ENCODE assay signal across 1 cellular context in the genomic region with DNA sequence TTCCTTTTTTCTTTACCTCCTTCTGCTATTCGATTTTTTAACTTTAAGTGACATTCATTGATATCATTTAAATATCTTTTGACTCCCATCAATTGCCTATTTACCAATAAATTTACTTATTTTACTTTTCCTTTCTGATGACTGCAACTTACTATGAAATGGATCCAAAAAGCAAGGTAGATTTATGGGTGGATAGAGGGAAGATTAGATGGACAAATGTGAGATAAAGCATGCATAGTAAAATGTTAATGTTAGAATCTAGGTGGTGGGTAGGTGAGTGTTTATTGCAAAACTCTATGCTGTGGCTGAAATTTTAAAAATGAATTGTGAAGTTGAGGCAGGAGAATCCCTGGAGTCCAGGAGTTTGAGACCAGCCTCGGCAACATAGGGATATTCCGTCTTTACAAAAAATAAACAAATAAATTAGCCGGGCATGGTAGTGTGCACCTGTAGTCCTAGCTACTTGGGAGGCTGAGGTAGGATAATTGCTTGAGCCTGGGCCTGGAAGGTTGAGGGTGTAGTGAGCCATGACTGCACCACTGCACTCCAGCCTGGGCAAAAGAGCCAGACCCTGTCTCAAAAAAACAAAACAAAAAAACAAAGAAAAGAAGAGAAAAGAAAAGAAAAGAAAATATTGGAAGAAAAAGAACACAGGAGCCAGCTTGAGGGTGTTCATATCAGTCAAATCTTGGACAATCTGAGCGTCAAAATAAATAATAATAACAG.
TF ChIP-seq lines count a peak whose summit lies in the region.

No MANE protein-coding gene starts in this region.

TF ChIP-seq in K562, 482 proteins besides CTCF, POLR2A, EP300 and RAD21 (continued from another document and continues in another):
- TF ChIP-seq, protein P1, sequence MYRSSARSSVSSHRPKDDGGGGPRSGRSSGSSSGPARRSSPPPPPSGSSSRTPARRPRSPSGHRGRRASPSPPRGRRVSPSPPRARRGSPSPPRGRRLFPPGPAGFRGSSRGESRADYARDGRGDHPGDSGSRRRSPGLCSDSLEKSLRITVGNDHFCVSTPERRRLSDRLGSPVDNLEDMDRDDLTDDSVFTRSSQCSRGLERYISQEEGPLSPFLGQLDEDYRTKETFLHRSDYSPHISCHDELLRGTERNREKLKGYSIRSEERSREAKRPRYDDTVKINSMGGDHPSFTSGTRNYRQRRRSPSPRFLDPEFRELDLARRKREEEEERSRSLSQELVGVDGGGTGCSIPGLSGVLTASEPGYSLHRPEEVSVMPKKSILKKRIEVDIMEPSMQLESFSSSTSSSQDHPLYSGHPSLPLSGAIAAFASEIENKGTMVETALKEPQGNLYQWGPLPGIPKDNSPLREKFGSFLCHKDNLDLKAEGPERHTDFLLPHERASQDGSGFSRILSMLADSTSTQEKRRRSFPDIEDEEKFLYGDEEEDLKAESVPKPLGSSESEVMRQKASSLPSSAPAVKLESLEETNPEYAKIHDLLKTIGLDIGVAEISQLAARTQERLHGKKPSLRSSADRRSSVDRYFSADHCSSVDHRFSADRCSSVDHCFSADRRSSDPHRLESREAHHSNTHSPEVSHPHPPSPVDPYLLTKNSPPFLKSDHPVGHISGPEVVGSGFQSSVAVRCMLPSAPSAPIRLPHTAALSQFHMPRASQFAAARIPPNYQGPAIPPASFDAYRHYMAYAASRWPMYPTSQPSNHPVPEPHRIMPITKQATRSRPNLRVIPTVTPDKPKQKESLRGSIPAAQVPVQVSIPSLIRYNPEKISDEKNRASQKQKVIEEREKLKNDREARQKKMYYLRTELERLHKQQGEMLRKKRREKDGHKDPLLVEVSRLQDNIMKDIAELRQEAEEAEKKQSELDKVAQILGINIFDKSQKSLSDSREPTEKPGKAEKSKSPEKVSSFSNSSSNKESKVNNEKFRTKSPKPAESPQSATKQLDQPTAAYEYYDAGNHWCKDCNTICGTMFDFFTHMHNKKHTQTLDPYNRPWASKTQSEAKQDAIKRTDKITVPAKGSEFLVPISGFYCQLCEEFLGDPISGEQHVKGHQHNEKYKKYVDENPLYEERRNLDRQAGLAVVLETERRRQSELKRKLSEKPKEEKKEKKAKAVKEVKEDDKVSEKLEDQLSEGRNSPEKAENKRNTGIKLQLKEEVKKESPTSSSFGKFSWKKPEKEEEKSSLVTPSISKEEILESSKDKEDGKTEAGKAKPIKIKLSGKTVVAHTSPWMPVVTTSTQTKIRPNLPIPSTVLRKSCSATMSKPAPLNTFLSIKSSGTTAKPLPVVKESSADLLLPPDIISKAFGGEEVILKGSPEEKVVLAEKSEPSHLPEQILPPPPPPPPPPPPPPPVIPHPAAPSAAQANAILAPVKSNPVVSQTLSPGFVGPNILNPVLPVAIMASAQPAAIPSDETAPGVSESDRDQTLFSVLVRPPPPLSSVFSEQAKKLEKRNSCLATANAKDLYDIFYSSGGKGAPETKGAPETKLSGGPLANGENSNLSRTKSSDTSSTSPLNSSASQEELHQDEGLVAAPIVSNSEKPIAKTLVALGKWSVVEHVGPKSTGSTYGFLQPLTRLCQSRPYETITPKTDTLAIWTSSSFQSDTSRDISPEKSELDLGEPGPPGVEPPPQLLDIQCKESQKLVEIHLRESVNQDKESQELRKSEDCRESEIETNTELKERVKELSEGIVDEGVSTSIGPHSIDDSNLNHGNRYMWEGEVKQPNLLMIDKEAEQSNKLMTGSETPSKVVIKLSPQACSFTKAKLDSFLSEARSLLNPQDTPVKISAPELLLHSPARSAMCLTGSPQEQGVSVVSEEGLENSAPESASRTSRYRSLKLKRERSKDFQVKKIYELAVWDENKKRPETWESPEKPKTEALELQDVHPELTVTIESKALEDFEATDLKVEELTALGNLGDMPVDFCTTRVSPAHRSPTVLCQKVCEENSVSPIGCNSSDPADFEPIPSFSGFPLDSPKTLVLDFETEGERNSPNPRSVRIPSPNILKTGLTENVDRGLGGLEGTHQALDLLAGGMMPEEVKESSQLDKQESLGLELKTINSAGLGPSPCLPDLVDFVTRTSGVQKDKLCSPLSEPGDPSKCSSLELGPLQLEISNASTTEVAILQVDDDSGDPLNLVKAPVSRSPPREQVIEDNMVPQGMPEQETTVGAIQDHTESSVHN (IDR thresholded peaks at IDR 0.05; ENCODE audit: borderline replicate concordance in 1 of 2, low read depth in 1 of 2), result 0 out of 4 replicates have a peak, but pooled peaks of 1 of the 2 experiments have one; percentile 58
- TF ChIP-seq, protein P2, sequence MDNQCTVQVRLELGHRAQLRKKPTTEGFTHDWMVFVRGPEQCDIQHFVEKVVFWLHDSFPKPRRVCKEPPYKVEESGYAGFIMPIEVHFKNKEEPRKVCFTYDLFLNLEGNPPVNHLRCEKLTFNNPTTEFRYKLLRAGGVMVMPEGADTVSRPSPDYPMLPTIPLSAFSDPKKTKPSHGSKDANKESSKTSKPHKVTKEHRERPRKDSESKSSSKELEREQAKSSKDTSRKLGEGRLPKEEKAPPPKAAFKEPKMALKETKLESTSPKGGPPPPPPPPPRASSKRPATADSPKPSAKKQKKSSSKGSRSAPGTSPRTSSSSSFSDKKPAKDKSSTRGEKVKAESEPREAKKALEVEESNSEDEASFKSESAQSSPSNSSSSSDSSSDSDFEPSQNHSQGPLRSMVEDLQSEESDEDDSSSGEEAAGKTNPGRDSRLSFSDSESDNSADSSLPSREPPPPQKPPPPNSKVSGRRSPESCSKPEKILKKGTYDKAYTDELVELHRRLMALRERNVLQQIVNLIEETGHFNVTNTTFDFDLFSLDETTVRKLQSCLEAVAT (IDR thresholded peaks at IDR 0.05), result 0 out of 4 replicates have a peak, but pooled peaks have one; percentile 21 to 23
- 0 out of 2 replicates have a peak, but pooled peaks have one; percentile 50 for TF ChIP-seq ZFPM2 (CRISPR knock-in tag; IDR thresholded peaks at IDR 0.05)
- TF ChIP-seq KDM4B (IDR thresholded peaks at IDR 0.05; ENCODE audit: borderline replicate concordance in 2 of 2, low read depth in 1 of 2), result no peak
- 0 out of 2 replicates have a peak, but pooled peaks have one; percentile 38 for TF ChIP-seq ZNF311 (CRISPR knock-in tag; IDR thresholded peaks at IDR 0.05)
- TF ChIP-seq SRSF3 (IDR thresholded peaks at IDR 0.05; ENCODE audit: insufficient read depth, low read length), result no peak
- peak; percentile 81 for TF ChIP-seq NFRKB (IDR thresholded peaks at IDR 0.05; ENCODE audit: low read depth)
- TF ChIP-seq TEAD4 (IDR thresholded peaks at IDR 0.05; ENCODE audit: low read length), result no peak
- TF ChIP-seq TEAD4 (CRISPR knock-in tag; IDR thresholded peaks at IDR 0.05; ENCODE audit: borderline replicate concordance), result no peak
- peak; percentile 19; the same call in 1 of the 2 replicates for TF ChIP-seq FOXJ2 (tag; IDR thresholded peaks at IDR 0.05)
- TF ChIP-seq, protein P3, sequence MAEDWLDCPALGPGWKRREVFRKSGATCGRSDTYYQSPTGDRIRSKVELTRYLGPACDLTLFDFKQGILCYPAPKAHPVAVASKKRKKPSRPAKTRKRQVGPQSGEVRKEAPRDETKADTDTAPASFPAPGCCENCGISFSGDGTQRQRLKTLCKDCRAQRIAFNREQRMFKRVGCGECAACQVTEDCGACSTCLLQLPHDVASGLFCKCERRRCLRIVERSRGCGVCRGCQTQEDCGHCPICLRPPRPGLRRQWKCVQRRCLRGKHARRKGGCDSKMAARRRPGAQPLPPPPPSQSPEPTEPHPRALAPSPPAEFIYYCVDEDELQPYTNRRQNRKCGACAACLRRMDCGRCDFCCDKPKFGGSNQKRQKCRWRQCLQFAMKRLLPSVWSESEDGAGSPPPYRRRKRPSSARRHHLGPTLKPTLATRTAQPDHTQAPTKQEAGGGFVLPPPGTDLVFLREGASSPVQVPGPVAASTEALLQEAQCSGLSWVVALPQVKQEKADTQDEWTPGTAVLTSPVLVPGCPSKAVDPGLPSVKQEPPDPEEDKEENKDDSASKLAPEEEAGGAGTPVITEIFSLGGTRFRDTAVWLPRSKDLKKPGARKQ (CRISPR knock-in tag; IDR thresholded peaks at IDR 0.05), result no peak
- TF ChIP-seq ZNF232 (CRISPR knock-in tag; IDR thresholded peaks at IDR 0.05), result no peak
- TF ChIP-seq RBM39 (optimal IDR thresholded peaks at IDR 0.05; ENCODE audit: low read depth, low read length), result no peak
- peak; percentile 47; the same call in 1 of the 2 replicates for TF ChIP-seq SMARCE1 (IDR thresholded peaks at IDR 0.05)
- no peak for TF ChIP-seq JUNB (CRISPR knock-in tag; conservative IDR thresholded peaks at IDR 0.05)
- TF ChIP-seq, protein P4, sequence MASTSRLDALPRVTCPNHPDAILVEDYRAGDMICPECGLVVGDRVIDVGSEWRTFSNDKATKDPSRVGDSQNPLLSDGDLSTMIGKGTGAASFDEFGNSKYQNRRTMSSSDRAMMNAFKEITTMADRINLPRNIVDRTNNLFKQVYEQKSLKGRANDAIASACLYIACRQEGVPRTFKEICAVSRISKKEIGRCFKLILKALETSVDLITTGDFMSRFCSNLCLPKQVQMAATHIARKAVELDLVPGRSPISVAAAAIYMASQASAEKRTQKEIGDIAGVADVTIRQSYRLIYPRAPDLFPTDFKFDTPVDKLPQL (IDR thresholded peaks at IDR 0.05; ENCODE audit: extremely low read depth, insufficient read length), result no peak
- peak; percentile 12; the same call in 1 of the 2 replicates for TF ChIP-seq SMARCA4 (IDR thresholded peaks at IDR 0.05)
- no peak for TF ChIP-seq ZBTB7A (IDR thresholded peaks at IDR 0.05; ENCODE audit: borderline replicate concordance, control insufficient read depth, low read depth, low read length)
- TF ChIP-seq, protein P5, sequence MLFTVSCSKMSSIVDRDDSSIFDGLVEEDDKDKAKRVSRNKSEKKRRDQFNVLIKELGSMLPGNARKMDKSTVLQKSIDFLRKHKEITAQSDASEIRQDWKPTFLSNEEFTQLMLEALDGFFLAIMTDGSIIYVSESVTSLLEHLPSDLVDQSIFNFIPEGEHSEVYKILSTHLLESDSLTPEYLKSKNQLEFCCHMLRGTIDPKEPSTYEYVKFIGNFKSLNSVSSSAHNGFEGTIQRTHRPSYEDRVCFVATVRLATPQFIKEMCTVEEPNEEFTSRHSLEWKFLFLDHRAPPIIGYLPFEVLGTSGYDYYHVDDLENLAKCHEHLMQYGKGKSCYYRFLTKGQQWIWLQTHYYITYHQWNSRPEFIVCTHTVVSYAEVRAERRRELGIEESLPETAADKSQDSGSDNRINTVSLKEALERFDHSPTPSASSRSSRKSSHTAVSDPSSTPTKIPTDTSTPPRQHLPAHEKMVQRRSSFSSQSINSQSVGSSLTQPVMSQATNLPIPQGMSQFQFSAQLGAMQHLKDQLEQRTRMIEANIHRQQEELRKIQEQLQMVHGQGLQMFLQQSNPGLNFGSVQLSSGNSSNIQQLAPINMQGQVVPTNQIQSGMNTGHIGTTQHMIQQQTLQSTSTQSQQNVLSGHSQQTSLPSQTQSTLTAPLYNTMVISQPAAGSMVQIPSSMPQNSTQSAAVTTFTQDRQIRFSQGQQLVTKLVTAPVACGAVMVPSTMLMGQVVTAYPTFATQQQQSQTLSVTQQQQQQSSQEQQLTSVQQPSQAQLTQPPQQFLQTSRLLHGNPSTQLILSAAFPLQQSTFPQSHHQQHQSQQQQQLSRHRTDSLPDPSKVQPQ (CRISPR knock-in tag; IDR thresholded peaks at IDR 0.05; ENCODE audit: borderline replicate concordance), result no peak
- peak; percentile 26; the same call in 1 of the 2 replicates for TF ChIP-seq KHSRP (IDR thresholded peaks at IDR 0.05)
- TF ChIP-seq ZNF584 (CRISPR knock-in tag; IDR thresholded peaks at IDR 0.05; ENCODE audit: low read depth), result no peak
- TF ChIP-seq ZNF121 (CRISPR knock-in tag; conservative IDR thresholded peaks at IDR 0.05), result peak; percentile 94
- TF ChIP-seq, protein P6, sequence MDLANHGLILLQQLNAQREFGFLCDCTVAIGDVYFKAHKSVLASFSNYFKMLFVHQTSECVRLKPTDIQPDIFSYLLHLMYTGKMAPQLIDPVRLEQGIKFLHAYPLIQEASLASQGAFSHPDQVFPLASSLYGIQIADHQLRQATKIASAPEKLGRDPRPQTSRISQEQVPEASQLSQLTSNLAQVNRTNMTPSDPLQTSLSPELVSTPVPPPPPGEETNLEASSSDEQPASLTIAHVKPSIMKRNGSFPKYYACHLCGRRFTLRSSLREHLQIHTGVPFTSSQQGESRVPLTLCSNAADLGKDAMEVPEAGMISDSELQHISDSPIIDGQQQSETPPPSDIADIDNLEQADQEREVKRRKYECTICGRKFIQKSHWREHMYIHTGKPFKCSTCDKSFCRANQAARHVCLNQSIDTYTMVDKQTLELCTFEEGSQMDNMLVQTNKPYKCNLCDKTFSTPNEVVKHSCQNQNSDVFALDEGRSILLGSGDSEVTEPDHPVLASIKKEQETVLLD (IDR thresholded peaks at IDR 0.05), result 0 out of 2 replicates have a peak, but pooled peaks have one; percentile 19
- no peak for TF ChIP-seq RFX7 (CRISPR knock-in tag; IDR thresholded peaks at IDR 0.05)
- TF ChIP-seq, protein P7, sequence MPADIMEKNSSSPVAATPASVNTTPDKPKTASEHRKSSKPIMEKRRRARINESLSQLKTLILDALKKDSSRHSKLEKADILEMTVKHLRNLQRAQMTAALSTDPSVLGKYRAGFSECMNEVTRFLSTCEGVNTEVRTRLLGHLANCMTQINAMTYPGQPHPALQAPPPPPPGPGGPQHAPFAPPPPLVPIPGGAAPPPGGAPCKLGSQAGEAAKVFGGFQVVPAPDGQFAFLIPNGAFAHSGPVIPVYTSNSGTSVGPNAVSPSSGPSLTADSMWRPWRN (IDR thresholded peaks at IDR 0.05; ENCODE audit: low read depth), result 0 out of 2 replicates have a peak, but pooled peaks have one; percentile 8
- TF ChIP-seq ZSCAN32 (CRISPR knock-in tag; IDR thresholded peaks at IDR 0.05), result no peak
- peak; percentile 70; the same call in 1 of the 2 replicates for TF ChIP-seq SMARCA5 (IDR thresholded peaks at IDR 0.05)
- 0 out of 4 replicates have a peak, but pooled peaks of 1 of the 2 experiments have one; percentile 3 for TF ChIP-seq NONO (IDR thresholded peaks at IDR 0.05; ENCODE audit: low read depth in 2 of 2, low read length in 1 of 2)
- TF ChIP-seq, protein P8, sequence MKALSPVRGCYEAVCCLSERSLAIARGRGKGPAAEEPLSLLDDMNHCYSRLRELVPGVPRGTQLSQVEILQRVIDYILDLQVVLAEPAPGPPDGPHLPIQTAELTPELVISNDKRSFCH (CRISPR knock-in tag; IDR thresholded peaks at IDR 0.05), result no peak
- TF ChIP-seq, protein P8 (tag; IDR thresholded peaks at IDR 0.05), result 0 out of 2 replicates have a peak, but pooled peaks have one; percentile 13
- TF ChIP-seq, protein P9, sequence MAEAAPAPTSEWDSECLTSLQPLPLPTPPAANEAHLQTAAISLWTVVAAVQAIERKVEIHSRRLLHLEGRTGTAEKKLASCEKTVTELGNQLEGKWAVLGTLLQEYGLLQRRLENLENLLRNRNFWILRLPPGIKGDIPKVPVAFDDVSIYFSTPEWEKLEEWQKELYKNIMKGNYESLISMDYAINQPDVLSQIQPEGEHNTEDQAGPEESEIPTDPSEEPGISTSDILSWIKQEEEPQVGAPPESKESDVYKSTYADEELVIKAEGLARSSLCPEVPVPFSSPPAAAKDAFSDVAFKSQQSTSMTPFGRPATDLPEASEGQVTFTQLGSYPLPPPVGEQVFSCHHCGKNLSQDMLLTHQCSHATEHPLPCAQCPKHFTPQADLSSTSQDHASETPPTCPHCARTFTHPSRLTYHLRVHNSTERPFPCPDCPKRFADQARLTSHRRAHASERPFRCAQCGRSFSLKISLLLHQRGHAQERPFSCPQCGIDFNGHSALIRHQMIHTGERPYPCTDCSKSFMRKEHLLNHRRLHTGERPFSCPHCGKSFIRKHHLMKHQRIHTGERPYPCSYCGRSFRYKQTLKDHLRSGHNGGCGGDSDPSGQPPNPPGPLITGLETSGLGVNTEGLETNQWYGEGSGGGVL (CRISPR knock-in tag; IDR thresholded peaks at IDR 0.05), result no peak
